In the genomic region with DNA sequence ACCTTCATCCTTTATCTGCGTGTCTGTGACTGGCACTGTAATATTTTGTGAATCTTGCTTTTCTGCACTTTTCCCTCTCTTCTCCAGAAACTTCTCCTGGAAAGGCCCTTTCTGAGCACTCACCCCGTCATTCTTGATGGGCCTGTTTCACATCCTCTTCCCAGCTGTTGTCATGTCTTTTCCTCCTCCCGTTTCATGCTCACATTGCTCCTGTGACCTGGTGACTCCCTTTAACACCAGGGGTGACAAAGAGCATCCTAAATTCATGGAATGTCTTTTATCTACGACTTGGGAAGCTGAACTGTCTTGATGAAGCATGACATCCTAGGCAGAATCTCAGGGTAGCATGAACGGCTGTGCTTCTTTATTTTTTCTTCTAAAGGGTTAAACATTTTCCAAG, we compare ENCODE assay signal across 25 cellular contexts.
"Had no signal": no experiment of that assay in that cellular context is flagged by ENCODE, and none has a peak within 500 bp of the region (broad histone marks: within the 10 kb centered on the region; RNA-seq: fewer than 3 reads in every experiment).

No MANE protein-coding gene starts in this region.

- H3K27ac Mint-ChIP-seq: activated CD4-positive, alpha-beta memory T cell treated with anti-CD3 and anti-CD28 coated beads, Interleukin-2, amount 10 ng/mL, durations not matched to agents 7 days and 5 days; activated CD4-positive, alpha-beta T cell treated with anti-CD3 and anti-CD28 coated beads for 36 hours; activated naive CD4-positive, alpha-beta T cell treated with anti-CD3 and anti-CD28 coated beads for 36 hours; activated naive CD8-positive, alpha-beta T cell; activated T-helper 17 cell treated with anti-CD3 and anti-CD28 coated beads, Interleukin-2, amount 50 U/mL, for 72 hours; T-cell had no signal

- H3K4me1 Mint-ChIP-seq: activated CD4-positive, alpha-beta memory T cell treated with anti-CD3 and anti-CD28 coated beads, Interleukin-2, amount 10 ng/mL, durations not matched to agents 7 days and 5 days; activated CD4-positive, alpha-beta T cell treated with anti-CD3 and anti-CD28 coated beads for 36 hours; activated T-helper 17 cell treated with anti-CD3 and anti-CD28 coated beads, Interleukin-2, amount 50 U/mL, for 72 hours; T-cell had no signal

- FAIRE-seq: K562 had no signal

- H3K36me3 Mint-ChIP-seq: activated naive CD8-positive, alpha-beta T cell had no signal

- H3K4me3 ChIP-seq: K562, SK-N-MC had no signal

- DNase-seq: activated CD4-positive, alpha-beta memory T cell treated with anti-CD3 and anti-CD28 coated beads, Interleukin-2, amount 10 ng/mL, durations not matched to agents 7 days and 5 days; activated CD4-positive, alpha-beta T cell treated with anti-CD3 and anti-CD28 coated beads for 36 hours; activated CD4-positive, alpha-beta T cell treated with anti-CD3 and anti-CD28 coated beads, Interleukin-2, amount 50 U/mL, for 1 hour; activated gamma-delta T cell; activated naive CD4-positive, alpha-beta T cell treated with anti-CD3 and anti-CD28 coated beads for 36 hours; activated T-cell treated with anti-CD3 and anti-CD28 coated beads, Interleukin-2, amount 50 U/mL, for 48 hours; amygdala; Karpas-422; MM.1S; NCI-H1092; NCI-H1417; NCI-H2029; NCI-H2107; NCI-H345; NCI-H510A; NCI-H526 treated with DMSO at 0.1 percent for 48 hours; NCI-H82; T-cell; T-helper 2 cell; T1000; WERI-Rb-1 had no signal

- H3K36me3 ChIP-seq: WERI-Rb-1 had no signal

- ATAC-seq: activated CD4-positive, alpha-beta T cell treated with anti-CD3 and anti-CD28 coated beads for 36 hours; activated T-helper 17 cell treated with anti-CD3 and anti-CD28 coated beads, Interleukin-2, amount 50 U/mL, for 72 hours; K562; T-cell had no signal

- H3K27ac ChIP-seq: SK-N-MC, WERI-Rb-1 had no signal

- H3K4me3 Mint-ChIP-seq: activated CD4-positive, alpha-beta memory T cell treated with anti-CD3 and anti-CD28 coated beads, Interleukin-2, amount 10 ng/mL, durations not matched to agents 7 days and 5 days; activated CD4-positive, alpha-beta T cell treated with anti-CD3 and anti-CD28 coated beads for 36 hours; activated naive CD4-positive, alpha-beta T cell treated with anti-CD3 and anti-CD28 coated beads for 36 hours; activated naive CD8-positive, alpha-beta T cell; activated T-helper 17 cell treated with anti-CD3 and anti-CD28 coated beads, Interleukin-2, amount 50 U/mL, for 72 hours; T-cell had no signal

- H3K9me3 Mint-ChIP-seq: activated CD4-positive, alpha-beta memory T cell treated with anti-CD3 and anti-CD28 coated beads, Interleukin-2, amount 10 ng/mL, durations not matched to agents 7 days and 5 days; activated naive CD4-positive, alpha-beta T cell treated with anti-CD3 and anti-CD28 coated beads for 36 hours had no signal
